Comparison of ENCODE assay signal across 31 cellular contexts in the genomic region with DNA sequence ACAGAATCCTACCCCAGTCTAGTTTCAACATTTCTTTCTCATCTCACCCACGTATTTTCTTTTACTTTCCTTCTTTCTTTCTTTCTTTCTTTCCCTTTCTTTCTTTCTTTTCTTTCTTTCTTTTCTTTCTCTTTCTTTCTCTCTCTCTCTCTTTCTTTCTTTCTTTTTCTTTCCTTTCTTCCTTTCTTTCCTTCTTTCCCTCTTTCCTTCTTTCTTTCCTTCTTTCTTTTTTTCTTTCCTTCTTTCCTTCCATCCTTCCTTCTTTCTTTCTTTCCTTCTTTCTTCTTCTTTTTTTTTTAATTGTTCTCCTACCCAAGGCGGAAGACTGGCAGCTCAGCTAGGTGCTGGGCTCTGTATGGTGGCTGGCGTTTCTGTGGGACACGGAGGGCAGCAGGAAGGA. TPM values are rescaled to one million over a fixed set of nuclear protein-coding genes. Genes with fewer than 3 reads are reported as not detected.
"Had no signal": no experiment of that assay in that cellular context is flagged by ENCODE, and none has a peak within 500 bp of the region (broad histone marks: within the 10 kb centered on the region; RNA-seq: fewer than 3 reads in every experiment).

No MANE protein-coding gene starts in this region.

- H3K4me3 Mint-ChIP-seq: dendritic cell treated with granulocyte-macrophage colony-stimulating factor and Interleukin-4, amounts not matched to agents 40 ng/mL and 50 ng/mL, for 4 days; effector memory CD8-positive, alpha-beta T cell; endodermal cell; mesothelial cell of epicardium; naive B cell; naive thymus-derived CD8-positive, alpha-beta T cell had no signal

- H3K27ac Mint-ChIP-seq: dendritic cell treated with granulocyte-macrophage colony-stimulating factor and Interleukin-4, amounts not matched to agents 40 ng/mL and 50 ng/mL, for 4 days; effector memory CD8-positive, alpha-beta T cell; endodermal cell; mesothelial cell of epicardium; naive B cell had no signal

- H3K36me3 Mint-ChIP-seq: mesothelial cell of epicardium; naive B cell; naive thymus-derived CD8-positive, alpha-beta T cell had no signal

- H3K4me1 Mint-ChIP-seq: endodermal cell; mesothelial cell of epicardium; naive B cell; naive thymus-derived CD8-positive, alpha-beta T cell had no signal

- H3K4me3 ChIP-seq: esophagus squamous epithelium, gastrocnemius medialis, heart right ventricle, left lung, lower lobe of right lung, mucosa of descending colon had no signal

- H3K27ac ChIP-seq: epithelial cell of prostate, esophagus squamous epithelium, gastrocnemius medialis, heart right ventricle, left lung, lower lobe of right lung had no signal

- H3K9me3 ChIP-seq: esophagus squamous epithelium, gastrocnemius medialis, heart right ventricle, left lung, lower lobe of right lung, mucosa of descending colon had no signal

- H3K4me1 ChIP-seq: esophagus squamous epithelium, gastrocnemius medialis, heart right ventricle, left lung, lower lobe of right lung had no signal

- H3K9me3 Mint-ChIP-seq: dendritic cell treated with granulocyte-macrophage colony-stimulating factor and Interleukin-4, amounts not matched to agents 40 ng/mL and 50 ng/mL, for 4 days; effector memory CD8-positive, alpha-beta T cell; endodermal cell; mesothelial cell of epicardium; naive B cell had no signal

- H3K36me3 ChIP-seq: esophagus squamous epithelium, gastrocnemius medialis, heart right ventricle, left lung, lower lobe of right lung had no signal

- H3K27me3 ChIP-seq: esophagus squamous epithelium, gastrocnemius medialis, left lung had no signal

- DNase-seq: effector CD8-positive, alpha-beta T cell; effector memory CD8-positive, alpha-beta T cell; endodermal cell; erythroblast; esophagus squamous epithelium; foreskin fibroblast; foreskin melanocyte; gastrocnemius medialis; glutamatergic neuron; head of caudate nucleus; heart right ventricle; hippocampal formation; left cardiac atrium; left lung; left ventricle myocardium superior; lower lobe of right lung; mesenchymal stem cell; mucosa of descending colon; naive B cell; naive thymus-derived CD8-positive, alpha-beta T cell had no signal

- H3K27me3 Mint-ChIP-seq: dendritic cell treated with granulocyte-macrophage colony-stimulating factor and Interleukin-4, amounts not matched to agents 40 ng/mL and 50 ng/mL, for 4 days; naive B cell had no signal

- FAIRE-seq: endometrium, islet of Langerhans, keratinocyte had no signal

- ATAC-seq: effector memory CD8-positive, alpha-beta T cell; esophagus mucosa; gastrocnemius medialis; heart right ventricle; left cardiac atrium; left lung; left ventricle myocardium superior; lower lobe of right lung; mucosa of descending colon; naive thymus-derived CD8-positive, alpha-beta T cell had no signal

RNA-seq across cellular contexts. Expression of a gene that starts 55.0 kb away (rescaled TPM):
- total RNA-seq: dermis microvascular lymphatic vessel endothelial cell; glomerular endothelial cell; lung microvascular endothelial cell; myocyte; naive thymus-derived CD8-positive, alpha-beta T cell had no signal
- polyA plus RNA-seq: keratinocyte; naive thymus-derived CD8-positive, alpha-beta T cell had no signal
